ENCODE assay signal across 10 cellular contexts in genomic region chr5:82635561-82636288, GRCh38.
DNase-seq lines count a peak whose midpoint lies in the region; ATAC-seq and TF ChIP-seq lines count a peak whose summit lies in the region.
"Had no signal": no experiment of that assay in that cellular context is flagged by ENCODE, and none has a peak within 500 bp of the region (broad histone marks: within the 10 kb centered on the region; RNA-seq: fewer than 3 reads in every experiment).

No MANE protein-coding gene starts in this region.

- in situ Hi-C loops in Caki2 (cut with HindIII; ENCODE audit: low pct_unique_long_range_greater_than_20kb, low sequenced_read_pairs): no loop called here

- DNase-seq in Caki2 (ENCODE audit: low read depth) (peak; percentile 92), HFF-Myc (ENCODE audit: extremely low read depth, low read depth) (peak; percentile 38), RPMI8226 (peak; percentile 13), left colon (no peak), NCI-H1048 (lab: John Stamatoyannopoulos, UW) (no peak), DMS79 treated with DMSO at 0.1 percent for 48 hours (lab: John Stamatoyannopoulos, UW) (no peak), NCI-H2227 treated with DMSO at 0.1 percent for 48 hours (lab: John Stamatoyannopoulos, UW) (no peak), NCI-H1105 treated with DMSO at 0.1 percent for 48 hours (lab: John Stamatoyannopoulos, UW) (no peak)
- DNase-seq: left cardiac atrium had no signal

- H3K4me3 ChIP-seq in HFF-Myc (replicated peaks; ENCODE audit: low read depth, low read length): no peak overlapping the region

- intact Hi-C loops in left colon (cut with DNase I, micrococcal nuclease): no loop called here

- peak; percentile 87 for ATAC-seq in left colon
- ATAC-seq: left cardiac atrium, Right ventricle myocardium inferior had no signal

- TF ChIP-seq CTCF in HFF-Myc (IDR thresholded peaks at IDR 0.05; ENCODE audit: low read depth, low read length, missing control alignments): no peak

Comparison
In these comparisons a context has a peak if more than half of its experiments do, and no peak if none do; other contexts are left out.
1. DNase-seq: peak in Caki2 (single experiment), HFF-Myc (single experiment) and RPMI8226 (single experiment); none in left colon (0 of 2), NCI-H1048 (single experiment), DMS79 treated with DMSO at 0.1 percent for 48 hours (single experiment), NCI-H2227 treated with DMSO at 0.1 percent for 48 hours (single experiment) and NCI-H1105 treated with DMSO at 0.1 percent for 48 hours (single experiment).